In the genomic region with DNA sequence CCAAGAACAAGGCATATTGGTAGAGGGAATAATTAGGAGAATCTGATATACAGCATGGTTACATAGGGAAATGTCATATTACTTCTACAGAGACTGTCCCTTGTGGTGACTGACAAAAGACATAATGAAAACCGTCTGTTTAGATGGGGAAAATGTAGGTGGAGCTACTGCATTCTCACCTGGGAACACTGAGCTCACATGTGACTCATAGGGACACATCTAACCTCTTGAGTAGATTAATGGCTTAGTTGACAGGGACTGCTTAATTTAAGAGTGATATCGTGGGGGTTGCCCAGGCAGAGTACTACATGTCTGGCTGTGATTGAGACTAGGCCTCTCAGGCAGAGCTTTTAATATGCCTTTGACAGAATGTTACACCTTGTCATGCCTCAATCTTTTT, we compare ENCODE assay signal across 15 cellular contexts.
"Had no signal": no experiment of that assay in that cellular context is flagged by ENCODE, and none has a peak within 500 bp of the region (broad histone marks: within the 10 kb centered on the region; RNA-seq: fewer than 3 reads in every experiment).

No MANE protein-coding gene starts in this region.

- H3K27ac ChIP-seq: brain microvascular endothelial cell, esophagus squamous epithelium, heart left ventricle, left lung, spleen had no signal

- ATAC-seq: heart left ventricle, left lung, sciatic nerve had no signal

- DNase-seq: activated CD4-positive, alpha-beta T cell treated with anti-CD3 and anti-CD28 coated beads, Interleukin-2, amount 10 ng/mL, durations not matched to agents 7 days and 5 days; activated CD4-positive, CD25-positive, alpha-beta regulatory T cell; activated T-cell treated with anti-CD3 and anti-CD28 coated beads for 4 hours; amygdala; brain microvascular endothelial cell; esophagus squamous epithelium; foreskin fibroblast; heart left ventricle; left lung; nephron progenitor cell; spleen; stimulated activated CD4-positive, alpha-beta T cell treated with anti-CD3 and anti-CD28 coated beads, Interleukin-1b, Interleukin-23, amount 100 ng/mL, for 48 hours; stimulated activated naive CD4-positive, alpha-beta T cell treated with Interleukin-2 at 50 U/mL for 16 hours; T-helper 2 cell had no signal
